Comparison of ENCODE assay signal across 1 cellular context in genomic region chr17:28324776-28325175, GRCh38.
TF ChIP-seq lines count a peak whose summit lies in the region.

No MANE protein-coding gene starts in this region.

TF ChIP-seq in WTC11, 78 proteins besides CTCF, POLR2A, EP300 and RAD21 (continued from another document):
- TF ChIP-seq IRF1 (CRISPR knock-in tag; IDR thresholded peaks at IDR 0.05): no peak
- no peak for TF ChIP-seq RORB (CRISPR knock-in tag; IDR thresholded peaks at IDR 0.05)
- TF ChIP-seq E2F1 (CRISPR knock-in tag; IDR thresholded peaks at IDR 0.05): no peak
- TF ChIP-seq HMGXB4 (CRISPR knock-in tag; IDR thresholded peaks at IDR 0.05): no peak
- TF ChIP-seq ZNF219 (CRISPR knock-in tag; IDR thresholded peaks at IDR 0.05; ENCODE audit: borderline replicate concordance): no peak
- TF ChIP-seq CREB1 (CRISPR knock-in tag; IDR thresholded peaks at IDR 0.05): no peak
- no peak for TF ChIP-seq IRF2 (CRISPR knock-in tag; IDR thresholded peaks at IDR 0.05; ENCODE audit: borderline replicate concordance, low read depth)
- TF ChIP-seq JAZF1 (CRISPR knock-in tag; IDR thresholded peaks at IDR 0.05): no peak
- TF ChIP-seq NFYB (CRISPR knock-in tag; conservative IDR thresholded peaks at IDR 0.05; ENCODE audit: low read depth): no peak
- TF ChIP-seq ZNF512 (CRISPR knock-in tag; IDR thresholded peaks at IDR 0.05; ENCODE audit: borderline replicate concordance): no peak
